22 cellular contexts compared by ENCODE assay signal in genomic region chr3:121969631-121970030, GRCh38. TPM values are rescaled to one million over a fixed set of nuclear protein-coding genes. Genes with fewer than 3 reads are reported as not detected.
A peak's percentile ranks its signal among the peaks of the same experiment; 100 is the strongest.
DNase-seq lines count a peak whose midpoint lies in the region; ATAC-seq and TF ChIP-seq lines count a peak whose summit lies in the region.
"Had no signal": no experiment of that assay in that cellular context is flagged by ENCODE, and none has a peak within 500 bp of the region (broad histone marks: within the 10 kb centered on the region; RNA-seq: fewer than 3 reads in every experiment).

No MANE protein-coding gene starts in this region.

- no peak overlapping the region for H3K4me3 ChIP-seq in breast epithelium
- H3K4me3 ChIP-seq: GM12878, PC-9, SJSA1 had no signal

- DNase-seq in MCF 10A (ENCODE audit: unreplicated experiment) = no peak
- no peak for DNase-seq in breast epithelium (ENCODE audit: low spot score in 2 of 2)
- peak; percentile 1 for DNase-seq in iris pigment epithelial cell (ENCODE audit: low read depth)
- DNase-seq in glomerular visceral epithelial cell (ENCODE audit: extremely low spot score) = no peak
- no peak for DNase-seq in germinal center (ENCODE audit: low spot score)
- no peak for DNase-seq in DMS153 treated with DMSO at 0.1 percent for 48 hours (lab: John Stamatoyannopoulos, UW; ENCODE audit: unreplicated experiment)
- DNase-seq: CD8-positive, alpha-beta memory T cell; DMS79 treated with DMSO at 0.1 percent for 48 hours; GDM1; NCI-H146; NCI-H2081 treated with DMSO at 0.1 percent for 48 hours; NCI-H510A; NCI-H82 had no signal

- ATAC-seq in HG02973 (IDR thresholded peaks at IDR 0.05; ENCODE audit: unreplicated experiment) = no peak
- ATAC-seq: GM12878 had no signal

- no peak overlapping the region for H3K4me3 Mint-ChIP-seq in MCF 10A (ENCODE audit: unreplicated experiment)
- H3K4me3 Mint-ChIP-seq: CD8-positive, alpha-beta memory T cell; HFFc6 had no signal

- CTCF ChIA-PET in MCF 10A (lab: Yijun Ruan, JAX) = interaction anchor here (0.6 to 2.9 kb wide), 2 partner anchors 26 to 28 kb away, joined by 3 to 11 read pairs; no protein-coding TSS in a partner anchor

- no peaks in the 10 kb centered on the region for H3K27me3 Mint-ChIP-seq in MCF 10A (ENCODE audit: insufficient read depth, unreplicated experiment)

- BruUV-seq in MCF 10A (replicated peaks; lab: Mats Ljungman, UMichigan) = no TSS peak

- H3K27ac Mint-ChIP-seq in MCF 10A (ENCODE audit: low read depth, unreplicated experiment) = peak overlapping the region; percentile 24
- H3K27ac Mint-ChIP-seq: CD8-positive, alpha-beta memory T cell; HFFc6 had no signal

- TF ChIP-seq CTCF in MCF 10A (IDR thresholded peaks at IDR 0.05; ENCODE audit: unreplicated experiment) = no peak
- no peak for TF ChIP-seq CTCF in breast epithelium (IDR thresholded peaks at IDR 0.05)
- no peak for TF ChIP-seq CTCF in VCaP (conservative IDR thresholded peaks at IDR 0.05)

- H3K27me3 ChIP-seq in breast epithelium = no peaks in the 10 kb centered on the region
- H3K27me3 ChIP-seq: SJSA1 had no signal

- H3K27ac ChIP-seq in breast epithelium (no peak overlapping the region), VCaP (peak overlapping the region; percentile 67)
- H3K27ac ChIP-seq: PC-9, SJSA1 had no signal

- H3K9me3 ChIP-seq in breast epithelium = no peaks in the 10 kb centered on the region
- H3K9me3 ChIP-seq: SJSA1 had no signal

- no peaks in the 10 kb centered on the region for H3K36me3 ChIP-seq in breast epithelium
- H3K36me3 ChIP-seq: SJSA1 had no signal

- intact Hi-C loops in MCF 10A (cut with micrococcal nuclease) = no loop called here
- intact Hi-C loops in breast epithelium (cut with DNase I; ENCODE audit: low total_unique reads) = no loop called here

- POLR2A ChIA-PET in MCF 10A (lab: Yijun Ruan, JAX) = interaction anchor here (1.3 kb wide), 1 partner anchor 10 kb away, joined by 4 read pairs; no protein-coding TSS in a partner anchor

- TF ChIP-seq POLR2A in breast epithelium (IDR thresholded peaks at IDR 0.05) = no peak

- no peaks in the 10 kb centered on the region for H3K9me3 Mint-ChIP-seq in MCF 10A (ENCODE audit: unreplicated experiment)
- H3K9me3 Mint-ChIP-seq: CD8-positive, alpha-beta memory T cell had no signal

- no peaks in the 10 kb centered on the region for H3K36me3 Mint-ChIP-seq in MCF 10A (ENCODE audit: insufficient read depth, unreplicated experiment)
- H3K36me3 Mint-ChIP-seq: CD8-positive, alpha-beta memory T cell had no signal

- peaks cover 15% of the 10 kb centered on the region for H3K4me1 Mint-ChIP-seq in MCF 10A (ENCODE audit: insufficient read depth, unreplicated experiment)
- H3K4me1 Mint-ChIP-seq: CD8-positive, alpha-beta memory T cell had no signal

- H3K4me1 ChIP-seq in breast epithelium = no peaks in the 10 kb centered on the region
- H3K4me1 ChIP-seq: SJSA1 had no signal

RNA-seq across cellular contexts. Expression of gene ILDR1, which starts 52.4 kb away (rescaled TPM):
- 0.23 TPM in 1 of 2 replicates, not detected in the other for total RNA-seq in MCF 10A (2022)
- 1 to 10 TPM in 2 of 3 donors, not detected in 1; 3.3 to 5.9 TPM for total RNA-seq in breast epithelium
- total RNA-seq: A172; CD8-positive, alpha-beta memory T cell; H4; HFFc6; IMR-90; SJSA1 had no signal
